ENCODE assay signal across 8 cellular contexts in genomic region chr17:3678095-3678820, GRCh38. TPM values are rescaled to one million over a fixed set of nuclear protein-coding genes. Genes with fewer than 3 reads are reported as not detected.
A peak's percentile ranks its signal among the peaks of the same experiment; 100 is the strongest.
DNase-seq lines count a peak whose midpoint lies in the region; TF ChIP-seq lines count a peak whose summit lies in the region.
"Had no signal": no experiment of that assay in that cellular context is flagged by ENCODE, and none has a peak within 500 bp of the region (broad histone marks: within the 10 kb centered on the region; RNA-seq: fewer than 3 reads in every experiment).

No MANE protein-coding gene starts in this region.

- no peaks in the 10 kb centered on the region for H4K20me1 ChIP-seq in osteoblast (ENCODE audit: insufficient read depth, low read length)

- H3K9me3 ChIP-seq in MG63 (no peaks in the 10 kb centered on the region), osteoblast (ENCODE audit: low read depth, low read length) (no peaks in the 10 kb centered on the region)
- H3K9me3 ChIP-seq: thoracic aorta had no signal

- H2AFZ ChIP-seq in osteoblast (ENCODE audit: low read length), result peak overlapping the region; percentile 62

- H3K36me3 ChIP-seq in MG63 (no peaks in the 10 kb centered on the region), osteoblast (ENCODE audit: insufficient read depth, low read length) (no peaks in the 10 kb centered on the region)
- H3K36me3 ChIP-seq: thoracic aorta had no signal

- no peak overlapping the region for H3K27ac ChIP-seq in osteoblast (ENCODE audit: low read depth, low read length)
- H3K27ac ChIP-seq: epithelial cell of prostate, thoracic aorta had no signal

- in situ Hi-C loops in astrocyte of the spinal cord (cut with HindIII; ENCODE audit: low sequenced_read_pairs), result no loop called here

- no peak overlapping the region for H3K4me2 ChIP-seq in osteoblast (ENCODE audit: insufficient read depth, low read length)

- no peaks in the 10 kb centered on the region for H3K79me2 ChIP-seq in osteoblast (ENCODE audit: insufficient read depth, low read length)

- H3K27me3 ChIP-seq in MG63, result no peaks in the 10 kb centered on the region
- no peaks in the 10 kb centered on the region for H3K27me3 ChIP-seq in osteoblast (ENCODE audit: insufficient read depth, low read length)

- TF ChIP-seq CTCF in astrocyte of the spinal cord (IDR thresholded peaks at IDR 0.05; ENCODE audit: low read depth, low read length), result no peak
- TF ChIP-seq CTCF in osteoblast (IDR thresholded peaks at IDR 0.05; ENCODE audit: extremely low read depth, low read depth, low read length), result no peak

- peaks cover 2% of the 10 kb centered on the region for H3K4me1 ChIP-seq in osteoblast (ENCODE audit: insufficient read depth, low read length)

- H3K4me3 ChIP-seq in MG63, result no peak overlapping the region
- H3K4me3 ChIP-seq in astrocyte of the spinal cord (ENCODE audit: low read depth, low read length), result no peak overlapping the region
- no peak overlapping the region for H3K4me3 ChIP-seq in osteoblast (ENCODE audit: insufficient read depth, low read length)
- H3K4me3 ChIP-seq: thoracic aorta had no signal

- DNase-seq in MG63 (peak; percentile 32), astrocyte of the spinal cord (ENCODE audit: low read depth, low spot score) (peak; percentile 40), osteoblast (ENCODE audit: insufficient read length, low spot score, missing footprints) (peak; percentile 91), DMS 273 (lab: John Stamatoyannopoulos, UW; ENCODE audit: unreplicated experiment) (no peak)
- DNase-seq in activated CD8-positive, alpha-beta memory T cell treated with anti-CD3 and anti-CD28 coated beads, Interleukin-2, amount 50 U/mL, for 4 hours, result no peak
- DNase-seq: NCI-H748 treated with DMSO at 0.1 percent for 48 hours had no signal

RNA-seq across cellular contexts. Expression of gene EMC6, which starts 9.6 kb away (rescaled TPM):
- total RNA-seq in MG63 (2014; rRNA removed; shearing (Covaris generic); ENCODE audit: low replicate concordance), result 2.4 and 23.4 TPM in 2 replicates
- total RNA-seq in osteoblast, result 12.7 and 13.8 TPM in 2 replicates

RNA-seq across cellular contexts. Expression of gene TAX1BP3, which starts 9.9 kb away (rescaled TPM):
- total RNA-seq in MG63 (2014; rRNA removed; shearing (Covaris generic); ENCODE audit: low replicate concordance), result 63.4 and 127 TPM in 2 replicates
- 149 and 164 TPM in 2 replicates for total RNA-seq in osteoblast

RNA-seq across cellular contexts. Expression of gene P2RX5, which starts 17.7 kb away (rescaled TPM):
- 12.0 and 12.3 TPM in 2 replicates for total RNA-seq in MG63 (2014; rRNA removed; shearing (Covaris generic); ENCODE audit: low replicate concordance)
- 0.36 TPM in 1 of 2 replicates, not detected in the other for total RNA-seq in osteoblast

RNA-seq across cellular contexts. Expression of gene CTNS, which starts 41.7 kb away (rescaled TPM):
- 1.1 and 2.2 TPM in 2 replicates for total RNA-seq in MG63 (2014; rRNA removed; shearing (Covaris generic); ENCODE audit: low replicate concordance)
- 34.7 and 46.0 TPM in 2 replicates for total RNA-seq in osteoblast

RNA-seq across cellular contexts. Expression of gene SHPK, which starts 42.2 kb away (rescaled TPM):
- 2.9 and 3.8 TPM in 2 replicates for total RNA-seq in MG63 (2014; rRNA removed; shearing (Covaris generic); ENCODE audit: low replicate concordance)
- 8.3 and 13.8 TPM in 2 replicates for total RNA-seq in osteoblast

Comparison
In these comparisons a context has a peak if more than half of its experiments do, and no peak if none do; other contexts are left out.
1. DNase-seq: peak in MG63 (single experiment), astrocyte of the spinal cord (single experiment) and osteoblast (single experiment); none in activated CD8-positive, alpha-beta memory T cell treated with anti-CD3 and anti-CD28 coated beads, Interleukin-2, amount 50 U/mL, for 4 hours (single experiment) and DMS 273 (single experiment).